ENCODE assay signal across 19 cellular contexts in genomic region chr10:44393834-44394547, GRCh38. TPM values are rescaled to one million over a fixed set of nuclear protein-coding genes. Genes with fewer than 3 reads are reported as not detected.
"Had no signal": no experiment of that assay in that cellular context is flagged by ENCODE, and none has a peak within 500 bp of the region (broad histone marks: within the 10 kb centered on the region; RNA-seq: fewer than 3 reads in every experiment).

No MANE protein-coding gene starts in this region.

- ATAC-seq: activated T-cell treated with anti-CD3 and anti-CD28 coated beads, Interleukin-2, amount 50 U/mL, for 4 hours; body of pancreas; lower lobe of right lung; pancreas; stimulated activated memory B cell treated with anti-CD40 and anti-IgM and Interleukin-4, amounts not matched to agents 10 μg/mL and 1 μg/mL and 100 μg/mL, for 72 hours had no signal

- H3K4me3 Mint-ChIP-seq: activated naive CD8-positive, alpha-beta T cell; activated T-cell treated with anti-CD3 and anti-CD28 coated beads, Interleukin-2, amount 50 U/mL, for 4 hours; central memory CD8-positive, alpha-beta T cell; neural crest cell; stimulated activated memory B cell treated with anti-CD40 and anti-IgM and Interleukin-4, amounts not matched to agents 10 μg/mL and 1 μg/mL and 100 μg/mL, for 72 hours had no signal

- H3K36me3 Mint-ChIP-seq: activated naive CD8-positive, alpha-beta T cell; stimulated activated memory B cell treated with anti-CD40 and anti-IgM and Interleukin-4, amounts not matched to agents 10 μg/mL and 1 μg/mL and 100 μg/mL, for 72 hours had no signal

- H3K4me1 ChIP-seq: lower lobe of right lung, pancreas had no signal

- H3K4me3 ChIP-seq: body of pancreas, lower lobe of right lung, pancreas, thyroid gland had no signal

- H3K27me3 ChIP-seq: body of pancreas, pancreas, thyroid gland had no signal

- H3K27ac ChIP-seq: body of pancreas, lower lobe of right lung, pancreas, thyroid gland, WERI-Rb-1 had no signal

- H3K27ac Mint-ChIP-seq: activated naive CD8-positive, alpha-beta T cell; stimulated activated memory B cell treated with anti-CD40 and anti-IgM and Interleukin-4, amounts not matched to agents 10 μg/mL and 1 μg/mL and 100 μg/mL, for 72 hours had no signal

- H3K9me3 Mint-ChIP-seq: activated T-cell treated with anti-CD3 and anti-CD28 coated beads, Interleukin-2, amount 50 U/mL, for 4 hours; central memory CD8-positive, alpha-beta T cell; neural crest cell had no signal

- H3K36me3 ChIP-seq: lower lobe of right lung, pancreas, thyroid gland, WERI-Rb-1 had no signal

- H3K9me3 ChIP-seq: body of pancreas, lower lobe of right lung, pancreas, thyroid gland had no signal

- H3K4me1 Mint-ChIP-seq: central memory CD8-positive, alpha-beta T cell; stimulated activated memory B cell treated with anti-CD40 and anti-IgM and Interleukin-4, amounts not matched to agents 10 μg/mL and 1 μg/mL and 100 μg/mL, for 72 hours had no signal

- DNase-seq: activated CD4-positive, alpha-beta T cell treated with anti-CD3 and anti-CD28 coated beads, Interleukin-2, amount 50 U/mL, for 48 hours; activated gamma-delta T cell treated with Interleukin-2 at 50 U/mL for 16 hours; activated T-cell treated with anti-CD3 and anti-CD28 coated beads, Interleukin-2, amount 50 U/mL, for 4 hours; amygdala; body of pancreas; cortex of kidney; effector CD4-positive, alpha-beta T cell; foreskin fibroblast; glutamatergic neuron; lower lobe of right lung; midbrain; thyroid gland; WERI-Rb-1 had no signal

RNA-seq across cellular contexts. Expression of gene CXCL12, which starts 9.1 kb away (rescaled TPM):
- total RNA-seq: T-helper 1 cell treated with Interleukin-12 subunit alpha and Interleukin-12 subunit beta and Interleukin-4 antibody, amounts not matched to agents 30 ng/mL and 1 ng/mL, for 36 hours had no signal
